10 cellular contexts compared by ENCODE assay signal in genomic region chr10:79274279-79275104, GRCh38.
DNase-seq lines count a peak whose midpoint lies in the region; ATAC-seq, FAIRE-seq and TF ChIP-seq lines count a peak whose summit lies in the region.
"Had no signal": no experiment of that assay in that cellular context is flagged by ENCODE, and none has a peak within 500 bp of the region (broad histone marks: within the 10 kb centered on the region; RNA-seq: fewer than 3 reads in every experiment).

No MANE protein-coding gene starts in this region.

- H3K9me3 ChIP-seq in HEK293 (ENCODE audit: control insufficient read depth, insufficient read depth, low read depth, low read length) = no peaks in the 10 kb centered on the region
- H3K9me3 ChIP-seq in astrocyte (ENCODE audit: insufficient read depth, low read depth, low read length) = no peaks in the 10 kb centered on the region
- no peaks in the 10 kb centered on the region for H3K9me3 ChIP-seq in right cardiac atrium (ENCODE audit: control insufficient read depth, low read length)
- H3K9me3 ChIP-seq in skeletal muscle satellite cell (replicated peaks; ENCODE audit: low read length) = no peaks in the 10 kb centered on the region

- peaks cover 0 to 11% of the 10 kb centered on the region in 2 experiments; a peak in 1 of 3 replicates for H3K36me3 ChIP-seq in HEK293 (ENCODE audit: control insufficient read depth in 2 of 2, insufficient read depth in 1 of 2, low read length in 2 of 2)
- H3K36me3 ChIP-seq in astrocyte (ENCODE audit: insufficient read depth, low read length) = peaks cover 11% of the 10 kb centered on the region
- peaks cover 41% of the 10 kb centered on the region for H3K36me3 ChIP-seq in skeletal muscle satellite cell (ENCODE audit: insufficient read depth, low read length)

- intact Hi-C loops in right cardiac atrium (cut with DNase I) = loop anchor here in 1 of 4 donors (5.0 kb wide), 1 partner anchor 52 kb away; no protein-coding TSS in a partner anchor

- DNase-seq in astrocyte (ENCODE audit: low read depth) (peak; percentile 62), right cardiac atrium (peak; percentile 89 to 94 (median 94)), UCSD-AML1 (lab: John Stamatoyannopoulos, UW; ENCODE audit: unreplicated experiment) (no peak), activated gamma-delta T cell (lab: John Stamatoyannopoulos, UW) (no peak)
- DNase-seq in activated T-cell treated with anti-CD3 and anti-CD28 coated beads, Interleukin-2, amount 50 U/mL, for 24 hours = no peak

- TF ChIP-seq CTCF in HEK293 (tag by site-specific recombination; IDR thresholded peaks at IDR 0.05) (no peak), astrocyte (IDR thresholded peaks at IDR 0.05; ENCODE audit: insufficient read depth, low read depth, low read length) (no peak)

- WGBS in right cardiac atrium = 34% methylated on average over 32 of the region's 32 CpGs

- peaks cover 12% of the 10 kb centered on the region for H3K36me3 Mint-ChIP-seq in astrocyte (ENCODE audit: low read depth, unreplicated experiment)
- H3K36me3 Mint-ChIP-seq in activated T-cell treated with anti-CD3 and anti-CD28 coated beads, Interleukin-2, amount 50 U/mL, for 24 hours (ENCODE audit: low read depth) = peaks cover 24% of the 10 kb centered on the region

- H3K27ac ChIP-seq in HEK293 (ENCODE audit: extremely low read depth, low read depth, low read length) = no peak overlapping the region
- H3K27ac ChIP-seq in astrocyte (ENCODE audit: low read depth, low read length) = peak overlapping the region; percentile 19
- peak overlapping the region; percentile 87 for H3K27ac ChIP-seq in right cardiac atrium (ENCODE audit: low read length)

- H3K27me3 ChIP-seq in astrocyte (ENCODE audit: insufficient read depth, low read length) (no peaks in the 10 kb centered on the region), right cardiac atrium (ENCODE audit: control insufficient read depth, insufficient read depth) (no peaks in the 10 kb centered on the region), skeletal muscle satellite cell (ENCODE audit: control insufficient read depth, insufficient read depth, low read length) (no peaks in the 10 kb centered on the region)

- no peaks in the 10 kb centered on the region for H3K4me1 ChIP-seq in HEK293 (ENCODE audit: control insufficient read depth, insufficient read depth, low read length)
- H3K4me1 ChIP-seq in astrocyte (ENCODE audit: insufficient read depth, low read length) = peaks cover 24% of the 10 kb centered on the region
- peaks cover 30% of the 10 kb centered on the region for H3K4me1 ChIP-seq in right cardiac atrium (ENCODE audit: control insufficient read depth, insufficient read depth, low read length)
- peaks cover 33% of the 10 kb centered on the region for H3K4me1 ChIP-seq in skeletal muscle satellite cell (ENCODE audit: control insufficient read depth, insufficient read depth, low read length)

- H3K9ac ChIP-seq in astrocyte (ENCODE audit: low read length) (peak overlapping the region; percentile 4), skeletal muscle satellite cell (ENCODE audit: low read depth, low read length) (peak overlapping the region; percentile 40)

- peaks cover 18% of the 10 kb centered on the region for H3K4me1 Mint-ChIP-seq in astrocyte (ENCODE audit: low read depth, unreplicated experiment)
- no peaks in the 10 kb centered on the region for H3K4me1 Mint-ChIP-seq in activated T-cell treated with anti-CD3 and anti-CD28 coated beads, Interleukin-2, amount 50 U/mL, for 24 hours (ENCODE audit: low read depth)

- POLR2A ChIA-PET in HEK293 (lab: Yijun Ruan, JAX) = no interaction called here

- H3K27me3 Mint-ChIP-seq in astrocyte (ENCODE audit: low read depth, unreplicated experiment) = no peaks in the 10 kb centered on the region
- H3K27me3 Mint-ChIP-seq in activated T-cell treated with anti-CD3 and anti-CD28 coated beads, Interleukin-2, amount 50 U/mL, for 24 hours = no peaks in the 10 kb centered on the region

- peaks cover 69% of the 10 kb centered on the region for H3K79me2 ChIP-seq in astrocyte (ENCODE audit: insufficient read depth, low read length)

- H3K9me3 Mint-ChIP-seq in astrocyte (ENCODE audit: unreplicated experiment) = no peaks in the 10 kb centered on the region
- H3K9me3 Mint-ChIP-seq in activated T-cell treated with anti-CD3 and anti-CD28 coated beads, Interleukin-2, amount 50 U/mL, for 24 hours = no peaks in the 10 kb centered on the region

- ATAC-seq in right cardiac atrium = peak; percentile 80 to 83
- no peak for ATAC-seq in HG03139 (IDR thresholded peaks at IDR 0.05; ENCODE audit: unreplicated experiment)

- FAIRE-seq in astrocyte (lab: Jason Lieb, UNC) = no peak
- FAIRE-seq: bronchial epithelial cell, GM12878 had no signal

- peak overlapping the region; percentile 42 for H3K4me2 ChIP-seq in astrocyte (ENCODE audit: low read length)
- peak overlapping the region; percentile 55 for H3K4me2 ChIP-seq in skeletal muscle satellite cell (ENCODE audit: low read length)

- H4K20me1 ChIP-seq in astrocyte (ENCODE audit: insufficient read depth, low read length) = peaks cover 84% of the 10 kb centered on the region

- no peak overlapping the region for H3K27ac Mint-ChIP-seq in astrocyte (ENCODE audit: unreplicated experiment)
- no peak overlapping the region for H3K27ac Mint-ChIP-seq in activated T-cell treated with anti-CD3 and anti-CD28 coated beads, Interleukin-2, amount 50 U/mL, for 24 hours

- H2AFZ ChIP-seq in astrocyte (ENCODE audit: low read depth, low read length) = no peak overlapping the region

- H3K4me3 ChIP-seq in HEK293 (ENCODE audit: low read depth, low read length) (no peak overlapping the region), astrocyte (ENCODE audit: insufficient read depth, low read depth, low read length) (no peak overlapping the region), right cardiac atrium (ENCODE audit: low read length) (no peak overlapping the region), skeletal muscle satellite cell (ENCODE audit: low read length) (peak overlapping the region; percentile 7)
- H3K4me3 ChIP-seq: GM12878 had no signal

- H3K4me3 Mint-ChIP-seq in astrocyte (ENCODE audit: unreplicated experiment) = no peak overlapping the region
- no peak overlapping the region for H3K4me3 Mint-ChIP-seq in activated T-cell treated with anti-CD3 and anti-CD28 coated beads, Interleukin-2, amount 50 U/mL, for 24 hours

- CTCF ChIA-PET in HEK293 (lab: Yijun Ruan, JAX) = interaction anchor here (0.6 to 1.9 kb wide), 2 partner anchors 10 to 124 kb away, joined by 3 to 4 read pairs; no protein-coding TSS in a partner anchor

TF ChIP-seq in HEK293, 187 proteins besides CTCF, POLR2A, EP300 and RAD21:
- TF ChIP-seq PATZ1 (tag by site-specific recombination; IDR thresholded peaks at IDR 0.05) = no peak
- TF ChIP-seq ZFHX2 (tag by site-specific recombination; conservative IDR thresholded peaks at IDR 0.05) = peak; percentile 44; the same call in 1 of the 2 replicates
- peak; percentile 19; the same call in 1 of the 2 replicates for TF ChIP-seq ZIC2 (tag by site-specific recombination; IDR thresholded peaks at IDR 0.05)
- TF ChIP-seq ZNF785 (tag by site-specific recombination; IDR thresholded peaks at IDR 0.05) = no peak
- no peak for TF ChIP-seq ZNF571 (tag by site-specific recombination; IDR thresholded peaks at IDR 0.05)
- TF ChIP-seq ZNF157 (tag by site-specific recombination; IDR thresholded peaks at IDR 0.05) = no peak
- TF ChIP-seq ZNF600 (tag by site-specific recombination; IDR thresholded peaks at IDR 0.05) = no peak
- TF ChIP-seq ZNF324 (tag by site-specific recombination; IDR thresholded peaks at IDR 0.05) = no peak
- peak; percentile 74 for TF ChIP-seq GLIS1 (tag by site-specific recombination; IDR thresholded peaks at IDR 0.05)
- TF ChIP-seq EGR2 (tag by site-specific recombination; IDR thresholded peaks at IDR 0.05; ENCODE audit: low read depth) = 0 out of 2 replicates have a peak, but pooled peaks have one; percentile 38
- TF ChIP-seq GLIS2 (tag by site-specific recombination; IDR thresholded peaks at IDR 0.05) = 0 out of 2 replicates have a peak, but pooled peaks have one; percentile 21
- TF ChIP-seq ZNF830 (tag by site-specific recombination; IDR thresholded peaks at IDR 0.05; ENCODE audit: low read depth) = no peak
- TF ChIP-seq KLF7 (tag by site-specific recombination; IDR thresholded peaks at IDR 0.05; ENCODE audit: borderline replicate concordance) = no peak
- no peak for TF ChIP-seq KLF8 (tag by site-specific recombination; IDR thresholded peaks at IDR 0.05)
- TF ChIP-seq FEZF1 (tag by site-specific recombination; IDR thresholded peaks at IDR 0.05) = no peak
- TF ChIP-seq ZNF664 (tag by site-specific recombination; IDR thresholded peaks at IDR 0.05) = no peak

Comparison
In these comparisons a context has a peak if more than half of its experiments do, and no peak if none do; other contexts are left out.
1. DNase-seq: peak in astrocyte (single experiment) and right cardiac atrium (3 of 3); none in UCSD-AML1 (single experiment), activated T-cell treated with anti-CD3 and anti-CD28 coated beads, Interleukin-2, amount 50 U/mL, for 24 hours (single experiment) and activated gamma-delta T cell (single experiment).